Comparison of ENCODE assay signal across 20 cellular contexts in genomic region chr15:47203993-47204392, GRCh38.
"Had no signal": no experiment of that assay in that cellular context is flagged by ENCODE, and none has a peak within 500 bp of the region (broad histone marks: within the 10 kb centered on the region; RNA-seq: fewer than 3 reads in every experiment).

No MANE protein-coding gene starts in this region.

- H3K27me3 ChIP-seq: hepatocyte, right lobe of liver, suprapubic skin, thyroid gland had no signal

- H3K4me3 ChIP-seq: hepatocyte, psoas muscle, right lobe of liver, suprapubic skin, thyroid gland had no signal

- H3K4me3 Mint-ChIP-seq: naive thymus-derived CD4-positive, alpha-beta T cell; nephron progenitor cell; stimulated activated effector memory CD8-positive, alpha-beta T cell treated with anti-CD3 and anti-CD28 coated beads, Interleukin-12 subunit alpha, Interleukin-12 subunit beta, amount 100 ng/mL, for 72 hours; type B pancreatic cell had no signal

- H3K27ac ChIP-seq: hepatocyte, psoas muscle, right lobe of liver, suprapubic skin had no signal

- H3K27me3 Mint-ChIP-seq: type B pancreatic cell had no signal

- H3K36me3 ChIP-seq: right lobe of liver, suprapubic skin, thyroid gland had no signal

- H3K9me3 Mint-ChIP-seq: naive thymus-derived CD4-positive, alpha-beta T cell; nephron progenitor cell; stimulated activated effector memory CD8-positive, alpha-beta T cell treated with anti-CD3 and anti-CD28 coated beads, Interleukin-12 subunit alpha, Interleukin-12 subunit beta, amount 100 ng/mL, for 72 hours; type B pancreatic cell had no signal

- H3K27ac Mint-ChIP-seq: naive thymus-derived CD4-positive, alpha-beta T cell; nephron progenitor cell; stimulated activated effector memory CD8-positive, alpha-beta T cell treated with anti-CD3 and anti-CD28 coated beads, Interleukin-12 subunit alpha, Interleukin-12 subunit beta, amount 100 ng/mL, for 72 hours; type B pancreatic cell had no signal

- DNase-seq: dermis blood vessel endothelial cell; effector CD8-positive, alpha-beta T cell; foreskin melanocyte; head of caudate nucleus; islet precursor cell; mammary epithelial cell; naive thymus-derived CD4-positive, alpha-beta T cell; nephron progenitor cell; psoas muscle; retina; right lobe of liver; stimulated activated CD4-positive, alpha-beta T cell treated with anti-CD3 and anti-CD28 coated beads, Interleukin-4, amount 100 ng/mL, for 1 hour; stimulated activated CD8-positive, alpha-beta memory T cell treated with anti-CD3 and anti-CD28 coated beads, Interleukin-4, amount 100 ng/mL, for 48 hours; stimulated activated naive CD8-positive, alpha-beta T cell treated with anti-CD3 and anti-CD28 coated beads, Interleukin-15, Interleukin-2, amounts not matched to agents 100 U/mL and 50 U/mL, for 24 hours; thyroid gland had no signal

- H3K4me1 ChIP-seq: psoas muscle, right lobe of liver, suprapubic skin had no signal

- H3K36me3 Mint-ChIP-seq: naive thymus-derived CD4-positive, alpha-beta T cell; stimulated activated effector memory CD8-positive, alpha-beta T cell treated with anti-CD3 and anti-CD28 coated beads, Interleukin-12 subunit alpha, Interleukin-12 subunit beta, amount 100 ng/mL, for 72 hours; type B pancreatic cell had no signal

- ATAC-seq: left lobe of liver; naive thymus-derived CD4-positive, alpha-beta T cell; psoas muscle; right lobe of liver; stimulated activated effector memory CD8-positive, alpha-beta T cell treated with anti-CD3 and anti-CD28 coated beads, Interleukin-12 subunit alpha, Interleukin-12 subunit beta, amount 100 ng/mL, for 72 hours; stimulated activated naive CD8-positive, alpha-beta T cell treated with anti-CD3 and anti-CD28 coated beads, Interleukin-15, Interleukin-2, amounts not matched to agents 100 U/mL and 50 U/mL, for 24 hours had no signal

- H3K4me1 Mint-ChIP-seq: naive thymus-derived CD4-positive, alpha-beta T cell; stimulated activated effector memory CD8-positive, alpha-beta T cell treated with anti-CD3 and anti-CD28 coated beads, Interleukin-12 subunit alpha, Interleukin-12 subunit beta, amount 100 ng/mL, for 72 hours had no signal

- H3K9me3 ChIP-seq: psoas muscle, right lobe of liver, suprapubic skin, thyroid gland had no signal
